Comparison of ENCODE assay signal across 10 cellular contexts in the genomic region with DNA sequence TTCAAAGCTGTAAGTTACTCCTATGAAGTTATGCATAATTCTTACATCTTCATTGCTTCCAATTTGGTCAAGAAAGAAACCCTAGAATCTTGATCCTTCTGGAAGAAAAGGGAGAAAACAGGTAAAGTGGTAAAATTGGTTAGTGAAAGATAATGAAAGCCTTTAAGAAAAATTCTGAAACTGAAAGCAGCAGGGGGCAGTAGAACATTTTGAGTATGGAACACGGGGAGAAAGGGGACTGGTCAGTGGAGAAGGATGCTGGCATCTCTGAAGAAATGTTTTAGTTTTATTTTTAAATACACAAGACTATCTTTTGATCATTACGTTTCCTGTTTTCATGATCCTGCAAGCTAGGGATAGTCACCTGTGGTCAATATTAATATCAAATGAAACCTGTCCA. TPM values are rescaled to one million over a fixed set of nuclear protein-coding genes. Genes with fewer than 3 reads are reported as not detected.
DNase-seq lines count a peak whose midpoint lies in the region; ATAC-seq and TF ChIP-seq lines count a peak whose summit lies in the region.
"Had no signal": no experiment of that assay in that cellular context is flagged by ENCODE, and none has a peak within 500 bp of the region (broad histone marks: within the 10 kb centered on the region; RNA-seq: fewer than 3 reads in every experiment).

No MANE protein-coding gene starts in this region.

- peak; percentile 10 to 33 (median 20) for TF ChIP-seq CTCF in esophagus muscularis mucosa (IDR thresholded peaks at IDR 0.05)
- TF ChIP-seq CTCF in nephron progenitor cell (IDR thresholded peaks at IDR 0.05) = no peak

- no peaks in the 10 kb centered on the region for H3K4me1 ChIP-seq in esophagus muscularis mucosa
- H3K4me1 ChIP-seq: A549 had no signal

- H3K27ac Mint-ChIP-seq in nephron progenitor cell = no peak overlapping the region
- H3K27ac Mint-ChIP-seq: activated CD8-positive, alpha-beta T cell treated with anti-CD3 and anti-CD28 coated beads for 36 hours had no signal

- H3K36me3 ChIP-seq in esophagus muscularis mucosa = no peaks in the 10 kb centered on the region

- no peak for TF ChIP-seq EP300 in esophagus muscularis mucosa (IDR thresholded peaks at IDR 0.05)

- no peaks in the 10 kb centered on the region for H3K27me3 ChIP-seq in esophagus muscularis mucosa

- WGBS in esophagus muscularis mucosa = 50% methylated on average over 2 of the region's 2 CpGs

- no peaks in the 10 kb centered on the region for H3K27me3 Mint-ChIP-seq in nephron progenitor cell (ENCODE audit: low read depth, poor library complexity)

- H3K36me3 Mint-ChIP-seq in nephron progenitor cell (ENCODE audit: low read depth) = peaks cover 8% of the 10 kb centered on the region

- no peak overlapping the region for H3K27ac ChIP-seq in esophagus muscularis mucosa (replicated peaks in 1 of 4)
- H3K27ac ChIP-seq: A549 had no signal

- no peak for TF ChIP-seq POLR2A in esophagus muscularis mucosa (IDR thresholded peaks at IDR 0.05; ENCODE audit: low read depth)

- no peaks in the 10 kb centered on the region for H3K9me3 ChIP-seq in esophagus muscularis mucosa
- H3K9me3 ChIP-seq: A549 had no signal

- no peaks in the 10 kb centered on the region for H3K9me3 Mint-ChIP-seq in nephron progenitor cell
- H3K9me3 Mint-ChIP-seq: activated CD8-positive, alpha-beta T cell treated with anti-CD3 and anti-CD28 coated beads for 36 hours had no signal

- no peak overlapping the region for H3K4me3 ChIP-seq in esophagus muscularis mucosa
- H3K4me3 ChIP-seq: A549 had no signal

- no peak overlapping the region for H3K4me3 Mint-ChIP-seq in nephron progenitor cell
- H3K4me3 Mint-ChIP-seq: activated CD8-positive, alpha-beta T cell treated with anti-CD3 and anti-CD28 coated beads for 36 hours had no signal

- H3K4me1 Mint-ChIP-seq in nephron progenitor cell = peaks cover 16% of the 10 kb centered on the region

- ATAC-seq in HG02938 (IDR thresholded peaks at IDR 0.05; ENCODE audit: unreplicated experiment) = no peak
- ATAC-seq: A549; activated CD8-positive, alpha-beta T cell treated with anti-CD3 and anti-CD28 coated beads for 36 hours had no signal

- peak; percentile 25 for DNase-seq in NCI-H748 (lab: John Stamatoyannopoulos, UW; ENCODE audit: unreplicated experiment)
- no peak for DNase-seq in NCI-H748 treated with DMSO at 0.1 percent for 48 hours (lab: John Stamatoyannopoulos, UW)
- DNase-seq in NCI-H526 treated with DMSO at 0.1 percent for 48 hours (lab: John Stamatoyannopoulos, UW) = peak; percentile 10
- DNase-seq in esophagus muscularis mucosa (ENCODE audit: extremely low spot score) = no peak
- DNase-seq in superior temporal gyrus (ENCODE audit: extremely low spot score) = peak; percentile 90
- DNase-seq in activated CD4-positive, alpha-beta T cell treated with anti-CD3 and anti-CD28 coated beads for 4 hours = no peak
- no peak for DNase-seq in nephron progenitor cell
- DNase-seq: activated CD8-positive, alpha-beta T cell treated with anti-CD3 and anti-CD28 coated beads for 36 hours had no signal

- intact Hi-C loops in esophagus muscularis mucosa (cut with DNase I) = loop anchor here (10.0 kb wide), 1 partner anchor 109 kb away; no protein-coding TSS in a partner anchor

RNA-seq across cellular contexts. Expression of a gene that starts 54.3 kb away (rescaled TPM):
- total RNA-seq in esophagus muscularis mucosa = 100 to 1,000 TPM in 1 of 4 donors, 10 to 100 TPM in 3; 82.3 to 101 (median 92.0) TPM
- total RNA-seq: activated CD8-positive, alpha-beta T cell treated with anti-CD3 and anti-CD28 coated beads for 36 hours had no signal

Comparison
In these comparisons a context has a peak if more than half of its experiments do, and no peak if none do; other contexts are left out.
1. DNase-seq: peak in NCI-H748 (single experiment), NCI-H526 treated with DMSO at 0.1 percent for 48 hours (single experiment) and superior temporal gyrus (single experiment); none in NCI-H748 treated with DMSO at 0.1 percent for 48 hours (single experiment), esophagus muscularis mucosa (single experiment), activated CD4-positive, alpha-beta T cell treated with anti-CD3 and anti-CD28 coated beads for 4 hours (0 of 2) and nephron progenitor cell (single experiment).